Comparison of ENCODE assay signal across 8 cellular contexts in genomic region chr17:48505788-48506187, GRCh38. TPM values are rescaled to one million over a fixed set of nuclear protein-coding genes. Genes with fewer than 3 reads are reported as not detected.
A peak's percentile ranks its signal among the peaks of the same experiment; 100 is the strongest.
DNase-seq lines count a peak whose midpoint lies in the region; ATAC-seq and TF ChIP-seq lines count a peak whose summit lies in the region.

No MANE protein-coding gene starts in this region.

- H3K4me1 ChIP-seq in CD8-positive, alpha-beta memory T cell (ENCODE audit: insufficient read depth, low read length) = no peaks in the 10 kb centered on the region
- H3K4me1 ChIP-seq in mucosa of descending colon (ENCODE audit: low read depth) (peaks cover 6% of the 10 kb centered on the region), spleen (peaks cover 0 to 8% (median 5%) of the 10 kb centered on the region in 6 donors)

- H3K36me3 ChIP-seq in CD8-positive, alpha-beta memory T cell (ENCODE audit: insufficient read depth, low read length) = no peaks in the 10 kb centered on the region
- H3K36me3 ChIP-seq in mucosa of descending colon (ENCODE audit: low read depth) (no peaks in the 10 kb centered on the region), spleen (no peaks in the 10 kb centered on the region)

- H3K9me3 Mint-ChIP-seq in CD8-positive, alpha-beta memory T cell = no peaks in the 10 kb centered on the region
- H3K9me3 Mint-ChIP-seq in activated naive CD8-positive, alpha-beta T cell treated with anti-CD3 and anti-CD28 coated beads, Interleukin-2, amount 10 ng/mL, durations not matched to agents 7 days and 5 days = peaks cover 1% of the 10 kb centered on the region

- TF ChIP-seq POLR2A in spleen (IDR thresholded peaks at IDR 0.05) = no peak

- H3K27me3 ChIP-seq in CD8-positive, alpha-beta memory T cell (ENCODE audit: insufficient read depth, low read length, poor library complexity, severe bottlenecking) = no peaks in the 10 kb centered on the region
- H3K27me3 ChIP-seq in spleen (replicated peaks in 1 of 7) = peaks cover 0 to 37% (median 0%) of the 10 kb centered on the region in 7 donors

- H3K4me1 Mint-ChIP-seq in CD8-positive, alpha-beta memory T cell = peaks cover 12 to 33% (median 21%) of the 10 kb centered on the region in 3 donors
- peaks cover 27% of the 10 kb centered on the region for H3K4me1 Mint-ChIP-seq in activated naive CD8-positive, alpha-beta T cell treated with anti-CD3 and anti-CD28 coated beads, Interleukin-2, amount 10 ng/mL, durations not matched to agents 7 days and 5 days

- POLR2A ChIA-PET in CD8-positive, alpha-beta memory T cell (lab: Charles Lee) = interaction anchor here (1.2 to 1.3 kb wide), 2 partner anchors 37 to 88 kb away, joined by 4 read pairs; partner anchors contain the start of gene HOXB5
- POLR2A ChIA-PET in activated naive CD8-positive, alpha-beta T cell treated with anti-CD3 and anti-CD28 coated beads, Interleukin-2, amount 10 ng/mL, durations not matched to agents 7 days and 5 days (lab: Charles Lee) = interaction anchor here (0.5 to 1.3 kb wide), 10 partner anchors 9 to 71 kb away, joined by 3 to 4 read pairs (median 3); no protein-coding TSS in a partner anchor

- H3K4me3 ChIP-seq in CD8-positive, alpha-beta memory T cell (ENCODE audit: low read length) = no peak overlapping the region
- H3K4me3 ChIP-seq in mucosa of descending colon (no peak overlapping the region), spleen (no peak overlapping the region)

- 22 to 50% (median 35%) methylated on average over 1 of the region's 1 CpG for WGBS in spleen, 5 donors

- H3K27ac Mint-ChIP-seq in CD8-positive, alpha-beta memory T cell = peak overlapping the region; percentile 38 to 92 (median 72)
- H3K27ac Mint-ChIP-seq in activated naive CD8-positive, alpha-beta T cell treated with anti-CD3 and anti-CD28 coated beads, Interleukin-2, amount 10 ng/mL, durations not matched to agents 7 days and 5 days = peak overlapping the region; percentile 64

- peaks cover 0 to 3% of the 10 kb centered on the region in 2 donors for H3K27me3 Mint-ChIP-seq in CD8-positive, alpha-beta memory T cell
- peaks cover 18% of the 10 kb centered on the region for H3K27me3 Mint-ChIP-seq in activated naive CD8-positive, alpha-beta T cell treated with anti-CD3 and anti-CD28 coated beads, Interleukin-2, amount 10 ng/mL, durations not matched to agents 7 days and 5 days

- intact Hi-C loops in mucosa of descending colon (cut with DNase I, micrococcal nuclease) (no loop called here), spleen (cut with DNase I; ENCODE audit: low total_unique reads) (no loop called here)

- peak in 4 of 5 donors; percentile 10 to 85 (median 38) for DNase-seq in CD8-positive, alpha-beta memory T cell
- peak; percentile 36 for DNase-seq in GM19238 (ENCODE audit: insufficient read length, low spot score)
- DNase-seq in NOMO-1 (lab: John Stamatoyannopoulos, UW; ENCODE audit: unreplicated experiment in 2 of 2) = peak; percentile 49 to 88
- DNase-seq in activated naive CD8-positive, alpha-beta T cell treated with anti-CD3 and anti-CD28 coated beads, Interleukin-2, amount 10 ng/mL, durations not matched to agents 7 days and 5 days = no peak
- DNase-seq in mucosa of descending colon = peak in 1 of 3 donors; percentile 14
- no peak for DNase-seq in spleen
- no peak for DNase-seq in HK-2 (ENCODE audit: unreplicated experiment)

- ATAC-seq in HG03280 (IDR thresholded peaks at IDR 0.05; ENCODE audit: unreplicated experiment) (peak; percentile 85), mucosa of descending colon (peak; percentile 87)
- peak; percentile 96 for ATAC-seq in activated naive CD8-positive, alpha-beta T cell treated with anti-CD3 and anti-CD28 coated beads, Interleukin-2, amount 10 ng/mL, durations not matched to agents 7 days and 5 days (ENCODE audit: low read depth)

- H3K27ac ChIP-seq in CD8-positive, alpha-beta memory T cell (ENCODE audit: low read depth, low read length) = no peak overlapping the region
- no peak overlapping the region for H3K27ac ChIP-seq in spleen

- H3K4me3 Mint-ChIP-seq in CD8-positive, alpha-beta memory T cell = peak overlapping the region in 1 of 7 donors; percentile 52
- peak overlapping the region; percentile 22 for H3K4me3 Mint-ChIP-seq in activated naive CD8-positive, alpha-beta T cell treated with anti-CD3 and anti-CD28 coated beads, Interleukin-2, amount 10 ng/mL, durations not matched to agents 7 days and 5 days

- CTCF ChIA-PET in CD8-positive, alpha-beta memory T cell (lab: Charles Lee) = interaction anchor here (0.6 to 6.0 kb wide), 5 partner anchors 13 to 169 kb away, joined by 3 to 30 read pairs (median 4); no protein-coding TSS in a partner anchor

- H3K36me3 Mint-ChIP-seq in CD8-positive, alpha-beta memory T cell = no peaks in the 10 kb centered on the region
- peaks cover 3% of the 10 kb centered on the region for H3K36me3 Mint-ChIP-seq in activated naive CD8-positive, alpha-beta T cell treated with anti-CD3 and anti-CD28 coated beads, Interleukin-2, amount 10 ng/mL, durations not matched to agents 7 days and 5 days

- TF ChIP-seq CTCF in mucosa of descending colon (IDR thresholded peaks at IDR 0.05) (no peak), spleen (IDR thresholded peaks at IDR 0.05 in 8 of 11, conservative IDR thresholded peaks at IDR 0.05 in 3 of 11) (no peak)

- no peaks in the 10 kb centered on the region for H3K9me3 ChIP-seq in CD8-positive, alpha-beta memory T cell (ENCODE audit: low read length)
- H3K9me3 ChIP-seq in mucosa of descending colon = no peaks in the 10 kb centered on the region
- no peaks in the 10 kb centered on the region for H3K9me3 ChIP-seq in spleen

RNA-seq across cellular contexts. Expression of gene HOXB1, which starts 25.0 kb away (rescaled TPM):
- not detected for total RNA-seq in CD8-positive, alpha-beta memory T cell
- not detected for polyA plus RNA-seq in CD8-positive, alpha-beta memory T cell
- not detected for total RNA-seq in activated naive CD8-positive, alpha-beta T cell treated with anti-CD3 and anti-CD28 coated beads, Interleukin-2, amount 10 ng/mL, durations not matched to agents 7 days and 5 days
- total RNA-seq in mucosa of descending colon (not detected), spleen (not detected)
- under 1 TPM in 1 of 3 donors, not detected in 2; 0.06 TPM for polyA plus RNA-seq in spleen

RNA-seq across cellular contexts. Expression of gene HOXB2, which starts 39.1 kb away (rescaled TPM):
- total RNA-seq in CD8-positive, alpha-beta memory T cell = 10 to 100 TPM; 16.7 to 18.3 TPM
- polyA plus RNA-seq in CD8-positive, alpha-beta memory T cell = 12.8 TPM
- total RNA-seq in activated naive CD8-positive, alpha-beta T cell treated with anti-CD3 and anti-CD28 coated beads, Interleukin-2, amount 10 ng/mL, durations not matched to agents 7 days and 5 days = 10 to 100 TPM; 19.5 to 20.0 TPM
- total RNA-seq in mucosa of descending colon (10 to 100 TPM in 1 of 3 donors, 1 to 10 TPM in 1, under 1 TPM in 1; 0.93 to 32.4 (median 3.3) TPM), spleen (10 to 100 TPM in 4 of 7 donors, 1 to 10 TPM in 3; 5.9 to 21.9 (median 10.2) TPM)
- polyA plus RNA-seq in spleen = 1 to 10 TPM; 7.2 to 8.2 (median 8.0) TPM

Comparison
In these comparisons a context has a peak if more than half of its experiments do, and no peak if none do; other contexts are left out.
1. DNase-seq: peak in CD8-positive, alpha-beta memory T cell (4 of 5), GM19238 (single experiment) and NOMO-1 (2 of 2); none in activated naive CD8-positive, alpha-beta T cell treated with anti-CD3 and anti-CD28 coated beads, Interleukin-2, amount 10 ng/mL, durations not matched to agents 7 days and 5 days (single experiment), spleen (single experiment) and HK-2 (single experiment).
2. Peak in every context shown above with its lines, with median percentiles within 50 percentile points of each other: ATAC-seq.